8 cellular contexts compared by ENCODE assay signal in genomic region chr1:201539561-201540404, GRCh38. TPM values are rescaled to one million over a fixed set of nuclear protein-coding genes. Genes with fewer than 3 reads are reported as not detected.
DNase-seq lines count a peak whose midpoint lies in the region; ATAC-seq, FAIRE-seq and TF ChIP-seq lines count a peak whose summit lies in the region.

No MANE protein-coding gene starts in this region.

- no peaks in the 10 kb centered on the region for H3K27me3 ChIP-seq in cardiac muscle cell

- no peaks in the 10 kb centered on the region for H3K9me3 Mint-ChIP-seq in activated naive CD8-positive, alpha-beta T cell (ENCODE audit: low read depth)

- H3K27ac ChIP-seq in cardiac muscle cell: no peak overlapping the region

- peaks cover 6% of the 10 kb centered on the region for H3K4me1 ChIP-seq in cardiac muscle cell (ENCODE audit: low read depth)

- peak overlapping the region; percentile 83 for H3K4me3 Mint-ChIP-seq in activated naive CD8-positive, alpha-beta T cell

- ATAC-seq in HG03025 (IDR thresholded peaks at IDR 0.05; ENCODE audit: low FRiP score, unreplicated experiment): no peak

- no peak for FAIRE-seq in GM19239 (lab: Jason Lieb, UNC)

- H3K27ac Mint-ChIP-seq in activated naive CD8-positive, alpha-beta T cell: no peak overlapping the region

- peaks cover 2% of the 10 kb centered on the region for H3K36me3 Mint-ChIP-seq in activated naive CD8-positive, alpha-beta T cell

- H3K9me3 ChIP-seq in cardiac muscle cell (ENCODE audit: low read depth): no peaks in the 10 kb centered on the region

- H3K4me1 Mint-ChIP-seq in activated naive CD8-positive, alpha-beta T cell (ENCODE audit: low read depth): peaks cover 20% of the 10 kb centered on the region

- H3K4me3 ChIP-seq in cardiac muscle cell: peak overlapping the region; percentile 68

- no peaks in the 10 kb centered on the region for H3K36me3 ChIP-seq in cardiac muscle cell

- peaks cover 34% of the 10 kb centered on the region for H3K27me3 Mint-ChIP-seq in activated naive CD8-positive, alpha-beta T cell

- TF ChIP-seq CTCF in cardiac muscle cell (IDR thresholded peaks at IDR 0.05; ENCODE audit: low read depth, low read length): no peak

- DNase-seq in DMS79 (lab: John Stamatoyannopoulos, UW) (peak; percentile 24), NCI-H2107 treated with DMSO at 0.1 percent for 48 hours (lab: John Stamatoyannopoulos, UW; ENCODE audit: unreplicated experiment) (peak; percentile 84), cardiac muscle cell (ENCODE audit: low read depth in 1 of 2, low spot score in 1 of 2) (peak; percentile 37 to 49), nucleus accumbens (lab: John Stamatoyannopoulos, UW) (peak in 51 of 56 donors; percentile 32 to 87 (median 77)), GM19239 (ENCODE audit: insufficient read length, low spot score) (no peak)
- no peak for DNase-seq in stimulated activated CD4-positive, alpha-beta T cell treated with anti-CD3 and anti-CD28 coated beads, Interleukin-4, amount 100 ng/mL, for 4 hours

RNA-seq across cellular contexts. Expression of gene NAV1, which starts 0.9 kb away (rescaled TPM):
- total RNA-seq in cardiac muscle cell: 113 and 151 TPM in 2 replicates
- 99.0 and 127 TPM in 2 replicates for polyA plus RNA-seq in cardiac muscle cell

RNA-seq across cellular contexts. Expression of gene CSRP1, which starts 32.9 kb away (rescaled TPM):
- total RNA-seq in cardiac muscle cell: 135 and 174 TPM in 2 replicates
- 76.4 and 78.9 TPM in 2 replicates for polyA plus RNA-seq in cardiac muscle cell

Comparison
In these comparisons a context has a peak if more than half of its experiments do, and no peak if none do; other contexts are left out.
1. DNase-seq: peak in DMS79 (single experiment), NCI-H2107 treated with DMSO at 0.1 percent for 48 hours (single experiment), cardiac muscle cell (2 of 2) and nucleus accumbens (51 of 56); none in GM19239 (single experiment) and stimulated activated CD4-positive, alpha-beta T cell treated with anti-CD3 and anti-CD28 coated beads, Interleukin-4, amount 100 ng/mL, for 4 hours (0 of 2).